Comparison of ENCODE assay signal across 19 cellular contexts in the genomic region with DNA sequence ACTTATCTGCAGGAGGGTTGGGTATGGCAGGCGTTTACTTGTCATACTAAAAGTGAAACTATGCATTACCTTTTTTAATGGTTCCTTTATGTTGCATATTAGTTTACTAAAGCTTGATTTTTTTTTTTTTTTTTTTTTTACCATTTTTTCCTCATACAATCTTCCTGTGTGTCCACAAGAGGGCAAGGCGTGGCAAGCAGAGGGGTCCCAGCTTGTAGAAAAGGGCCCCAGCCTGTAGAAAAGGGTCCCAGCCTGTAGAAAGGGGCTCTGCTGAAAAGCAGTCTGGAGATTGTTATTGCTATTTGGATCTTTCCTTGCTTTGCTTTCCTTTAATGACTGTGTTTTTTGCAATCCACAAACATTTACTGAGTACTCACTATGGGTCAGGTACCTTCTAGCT. TPM values are rescaled to one million over a fixed set of nuclear protein-coding genes. Genes with fewer than 3 reads are reported as not detected.
DNase-seq lines count a peak whose midpoint lies in the region; TF ChIP-seq lines count a peak whose summit lies in the region.
"Had no signal": no experiment of that assay in that cellular context is flagged by ENCODE, and none has a peak within 500 bp of the region (broad histone marks: within the 10 kb centered on the region; RNA-seq: fewer than 3 reads in every experiment).

No MANE protein-coding gene starts in this region.

- CTCF ChIA-PET in AG04449 (lab: Yijun Ruan, JAX): interaction anchor here (0.8 to 1.5 kb wide), 7 partner anchors 8 to 70 kb away, joined by 3 to 7 read pairs (median 4); no protein-coding TSS in a partner anchor

- no peak for DNase-seq in AG04449 (ENCODE audit: low read depth, low spot score)
- DNase-seq in ELR (ENCODE audit: low read depth): peak; percentile 24
- DNase-seq in fibroblast of the aortic adventitia (ENCODE audit: low read depth): no peak
- no peak for DNase-seq in NOMO-1 treated with DMSO at 0.1 percent for 48 hours (lab: John Stamatoyannopoulos, UW; ENCODE audit: unreplicated experiment)
- DNase-seq in posterior cingulate gyrus: no peak
- DNase-seq in DMS53 treated with DMSO at 0.1 percent for 48 hours (lab: John Stamatoyannopoulos, UW; ENCODE audit: unreplicated experiment): no peak
- DNase-seq in T-helper 2 cell treated with Interferon-gamma antibody and Interleukin-4, amounts not matched to agents 5 μg/mL and 100 μg/mL, for 36 hours (ENCODE audit: low spot score): no peak
- DNase-seq: activated CD8-positive, alpha-beta memory T cell treated with anti-CD3 and anti-CD28 coated beads for 24 hours; C1 segment of cervical spinal cord; NCI-H1105 treated with DMSO at 0.1 percent for 48 hours; NK-92 treated with Interleukin-12 subunit alpha and Interleukin-12 subunit beta, amount 100 ng/mL, for 24 hours; pancreas; stimulated activated CD4-positive, alpha-beta T cell treated with anti-CD3 and anti-CD28 coated beads, Interleukin-12 subunit alpha, Interleukin-12 subunit beta, amount 100 ng/mL, for 4 hours had no signal

- no peak overlapping the region for H3K4me3 Mint-ChIP-seq in T-helper 2 cell treated with Interferon-gamma antibody and Interleukin-4, amounts not matched to agents 5 μg/mL and 100 μg/mL, for 36 hours

- intact Hi-C loops in posterior cingulate gyrus (cut with DNase I): no loop called here

- H3K27ac Mint-ChIP-seq in T-helper 2 cell treated with Interferon-gamma antibody and Interleukin-4, amounts not matched to agents 5 μg/mL and 100 μg/mL, for 36 hours: no peak overlapping the region

- no peaks in the 10 kb centered on the region for H3K4me1 Mint-ChIP-seq in T-helper 2 cell treated with Interferon-gamma antibody and Interleukin-4, amounts not matched to agents 5 μg/mL and 100 μg/mL, for 36 hours (ENCODE audit: low read depth)

- peak; percentile 8 for TF ChIP-seq CTCF in AG04449 (IDR thresholded peaks at IDR 0.05; ENCODE audit: insufficient read depth, low read length, missing control alignments)
- TF ChIP-seq CTCF in VCaP (conservative IDR thresholded peaks at IDR 0.05): peak; percentile 41
- TF ChIP-seq CTCF in fibroblast of the aortic adventitia (IDR thresholded peaks at IDR 0.05; ENCODE audit: insufficient read depth, low read length): peak; percentile 39

- H3K27me3 Mint-ChIP-seq in T-helper 2 cell treated with Interferon-gamma antibody and Interleukin-4, amounts not matched to agents 5 μg/mL and 100 μg/mL, for 36 hours (ENCODE audit: low read depth): no peaks in the 10 kb centered on the region

- peaks cover 3% of the 10 kb centered on the region for H3K9me3 Mint-ChIP-seq in T-helper 2 cell treated with Interferon-gamma antibody and Interleukin-4, amounts not matched to agents 5 μg/mL and 100 μg/mL, for 36 hours

- POLR2A ChIA-PET in AG04449 (lab: Yijun Ruan, JAX): no interaction called here

- H3K36me3 Mint-ChIP-seq in T-helper 2 cell treated with Interferon-gamma antibody and Interleukin-4, amounts not matched to agents 5 μg/mL and 100 μg/mL, for 36 hours (ENCODE audit: low read depth): peaks cover 59% of the 10 kb centered on the region

- H3K4me3 ChIP-seq in AG04449 (ENCODE audit: low read depth, low read length) (no peak overlapping the region), fibroblast of the aortic adventitia (ENCODE audit: low read depth, low read length) (no peak overlapping the region)
- H3K4me3 ChIP-seq: breast epithelium, pancreas, SJSA1 had no signal

- H3K27ac ChIP-seq in VCaP: no peak overlapping the region
- H3K27ac ChIP-seq: breast epithelium, SJSA1 had no signal

RNA-seq across cellular contexts. Expression of gene MKRN2, which starts 21.9 kb away (rescaled TPM):
- 28.8 and 41.4 TPM in 2 replicates for total RNA-seq in fibroblast of the aortic adventitia (ENCODE audit: low replicate concordance)

RNA-seq across cellular contexts. Expression of gene MKRN2OS, which starts 33.4 kb away (rescaled TPM):
- total RNA-seq in fibroblast of the aortic adventitia (ENCODE audit: low replicate concordance): not detected in 2 replicates
- total RNA-seq: G401, mononuclear cell, SJSA1, subcutaneous adipose tissue had no signal
